In the genomic region with DNA sequence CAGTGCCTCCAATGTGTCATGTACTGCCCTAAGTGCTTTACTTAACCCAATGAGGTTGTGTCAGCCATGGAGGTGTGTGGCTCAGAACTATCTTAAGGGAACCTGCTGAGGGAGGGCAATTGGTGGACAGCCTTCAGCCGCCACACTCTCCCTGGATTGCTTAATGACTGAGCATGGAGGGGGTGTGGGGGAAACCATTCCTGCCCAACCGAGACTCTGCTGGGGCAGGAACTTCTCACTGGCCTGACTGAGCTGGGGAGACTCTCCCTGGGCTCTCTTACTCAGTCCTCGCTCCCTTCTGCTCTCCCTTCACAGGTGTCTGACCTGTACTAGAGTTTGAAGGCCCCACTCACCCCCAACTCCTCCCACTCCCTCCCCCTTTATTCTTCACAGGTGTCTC, we compare ENCODE assay signal across 26 cellular contexts.
"Had no signal": no experiment of that assay in that cellular context is flagged by ENCODE, and none has a peak within 500 bp of the region (broad histone marks: within the 10 kb centered on the region; RNA-seq: fewer than 3 reads in every experiment).

No MANE protein-coding gene starts in this region.

- H3K27me3 ChIP-seq: esophagus muscularis mucosa, foreskin keratinocyte, gastroesophageal sphincter, left lung, neural progenitor cell, sigmoid colon, stomach, thyroid gland had no signal

- FAIRE-seq: endothelial cell of umbilical vein, kidney had no signal

- H3K4me3 ChIP-seq: coronary artery, esophagus muscularis mucosa, gastroesophageal sphincter, left lung, neural progenitor cell, psoas muscle, sigmoid colon, stomach, thyroid gland had no signal

- H3K9me3 ChIP-seq: esophagus muscularis mucosa, gastroesophageal sphincter, left lung, psoas muscle, sigmoid colon, stomach, thyroid gland had no signal

- ATAC-seq: foreskin keratinocyte; gastroesophageal sphincter; left cardiac atrium; left lung; naive thymus-derived CD4-positive, alpha-beta T cell; right cardiac atrium; stimulated activated effector memory CD8-positive, alpha-beta T cell treated with anti-CD3 and anti-CD28 coated beads, Interleukin-12 subunit alpha, Interleukin-12 subunit beta, amount 100 ng/mL, for 72 hours had no signal

- H3K4me1 ChIP-seq: left lung, psoas muscle had no signal

- H2AFZ ChIP-seq: neural progenitor cell had no signal

- DNase-seq: dermis blood vessel endothelial cell; effector memory CD4-positive, alpha-beta T cell; foreskin keratinocyte; glutamatergic neuron; kidney; left cardiac atrium; left lung; mesendoderm; midbrain; naive thymus-derived CD4-positive, alpha-beta T cell; nucleus accumbens; posterior cingulate gyrus; psoas muscle; right cardiac atrium; sigmoid colon; stimulated activated CD4-positive, alpha-beta T cell treated with anti-CD3 and anti-CD28 coated beads, Interleukin-2, amount 100 ng/mL, for 24 hours; stimulated activated CD4-positive, alpha-beta T cell treated with anti-CD3 and anti-CD28 coated beads, Interleukin-4, amount 100 ng/mL, for 24 hours; stimulated activated naive CD4-positive, alpha-beta T cell treated with Interleukin-2 at 50 U/mL for 16 hours; stomach; thyroid gland had no signal

- H3K4me2 ChIP-seq: neural progenitor cell had no signal

- H3K27ac ChIP-seq: coronary artery, esophagus muscularis mucosa, foreskin keratinocyte, gastroesophageal sphincter, left lung, neural progenitor cell, psoas muscle, sigmoid colon, stomach, thyroid gland had no signal

- H3K36me3 ChIP-seq: esophagus muscularis mucosa, gastroesophageal sphincter, left lung, neural progenitor cell, thyroid gland had no signal

- H3K9ac ChIP-seq: neural progenitor cell had no signal
